Comparison of ENCODE assay signal across 10 cellular contexts in genomic region chr21:46429754-46430681, GRCh38.
"Had no signal": no experiment of that assay in that cellular context is flagged by ENCODE, and none has a peak within 500 bp of the region (broad histone marks: within the 10 kb centered on the region; RNA-seq: fewer than 3 reads in every experiment).

No MANE protein-coding gene starts in this region.

- DNase-seq: activated CD4-positive, alpha-beta T cell treated with anti-CD3 and anti-CD28 coated beads for 48 hours; activated CD8-positive, alpha-beta memory T cell treated with anti-CD3 and anti-CD28 coated beads, Interleukin-2, amount 50 U/mL, for 48 hours; activated naive CD8-positive, alpha-beta T cell treated with anti-CD3 and anti-CD28 coated beads, Interleukin-2, amount 50 U/mL, for 24 hours; left ventricle myocardium inferior; stimulated activated CD4-positive, alpha-beta T cell treated with anti-CD3 and anti-CD28 coated beads, Interleukin-12 subunit alpha, Interleukin-12 subunit beta, amount 100 ng/mL, for 4 hours; stimulated activated CD4-positive, alpha-beta T cell treated with anti-CD3 and anti-CD28 coated beads, Interleukin-2, amount 100 ng/mL, for 24 hours; T-helper 17 cell; thyroid gland had no signal

- H3K4me3 ChIP-seq: ascending aorta, breast epithelium, left ventricle myocardium inferior, thyroid gland had no signal

- H3K4me1 ChIP-seq: ascending aorta, breast epithelium, left ventricle myocardium inferior, thyroid gland had no signal

- ATAC-seq: activated naive CD8-positive, alpha-beta T cell treated with anti-CD3 and anti-CD28 coated beads, Interleukin-2, amount 50 U/mL, for 24 hours; T-helper 17 cell had no signal

- H3K27ac ChIP-seq: ascending aorta, breast epithelium, left ventricle myocardium inferior, thyroid gland had no signal

- H3K27me3 ChIP-seq: ascending aorta, breast epithelium, thyroid gland had no signal

- H3K9me3 ChIP-seq: ascending aorta, breast epithelium, left ventricle myocardium inferior, thyroid gland had no signal
